ENCODE assay signal across 1 cellular context in genomic region chr6:136249811-136250685, GRCh38.
TF ChIP-seq lines count a peak whose summit lies in the region.

Gene MTFR2, minus strand, starts transcription at chr6:136250311. Its CDS starts 1,212 bp downstream, at chr6:136249099.

TF ChIP-seq in HCT116, 20 proteins besides CTCF, POLR2A, EP300 and RAD21 (continued from another document):
- no peak for TF ChIP-seq REST (IDR thresholded peaks at IDR 0.05; ENCODE audit: low read depth)
- no peak for TF ChIP-seq EZH2 (IDR thresholded peaks at IDR 0.05)
- TF ChIP-seq SRF (IDR thresholded peaks at IDR 0.05; ENCODE audit: low read depth), result peak; percentile 84
- TF ChIP-seq TCF7L2 (IDR thresholded peaks at IDR 0.05; ENCODE audit: borderline replicate concordance, extremely low read depth, insufficient read depth, insufficient read length), result peak; percentile 17
- no peak for TF ChIP-seq EGR1 (IDR thresholded peaks at IDR 0.05; ENCODE audit: low read depth)
- no peak for TF ChIP-seq ZNF274 (IDR thresholded peaks at IDR 0.05; ENCODE audit: low read depth, low read length)
- TF ChIP-seq JUND (IDR thresholded peaks at IDR 0.05), result no peak; the same call in 1 of the 2 replicates
- no peak for TF ChIP-seq FOSL1 (IDR thresholded peaks at IDR 0.05; ENCODE audit: low read depth)
- TF ChIP-seq SIN3A (IDR thresholded peaks at IDR 0.05; ENCODE audit: low read depth), result peak; percentile 100
- TF ChIP-seq ZFX (IDR thresholded peaks at IDR 0.05), result no peak
- TF ChIP-seq CBX3 (IDR thresholded peaks at IDR 0.05; ENCODE audit: low read depth), result peak; percentile 82; the same call in 1 of the 2 replicates
- peak; percentile 100 for TF ChIP-seq ELF1 (IDR thresholded peaks at IDR 0.05; ENCODE audit: borderline replicate concordance, low read depth)
- no peak for TF ChIP-seq YY1 (IDR thresholded peaks at IDR 0.05; ENCODE audit: extremely low read depth, insufficient replicate concordance, low read depth, low read length)
- no peak for TF ChIP-seq ZBTB33 (IDR thresholded peaks at IDR 0.05; ENCODE audit: extremely low read depth, insufficient replicate concordance, low read length)
- peak; percentile 88 for TF ChIP-seq POLR2AphosphoS5 (IDR thresholded peaks at IDR 0.05; ENCODE audit: low read depth, low read length)
- no peak for TF ChIP-seq CEBPB (IDR thresholded peaks at IDR 0.05; ENCODE audit: low read depth)
- TF ChIP-seq, protein P1, sequence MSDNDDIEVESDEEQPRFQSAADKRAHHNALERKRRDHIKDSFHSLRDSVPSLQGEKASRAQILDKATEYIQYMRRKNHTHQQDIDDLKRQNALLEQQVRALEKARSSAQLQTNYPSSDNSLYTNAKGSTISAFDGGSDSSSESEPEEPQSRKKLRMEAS (IDR thresholded peaks at IDR 0.05), result peak; percentile 88
- TF ChIP-seq EZH2phosphoT487 (IDR thresholded peaks at IDR 0.05; ENCODE audit: borderline replicate concordance), result no peak
- TF ChIP-seq ATF3 (IDR thresholded peaks at IDR 0.05), result no peak
